13 cellular contexts compared by ENCODE assay signal in genomic region chr1:58577676-58578073, GRCh38. TPM values are rescaled to one million over a fixed set of nuclear protein-coding genes. Genes with fewer than 3 reads are reported as not detected.
A peak's percentile ranks its signal among the peaks of the same experiment; 100 is the strongest.
DNase-seq lines count a peak whose midpoint lies in the region; ATAC-seq and TF ChIP-seq lines count a peak whose summit lies in the region.
"Had no signal": no experiment of that assay in that cellular context is flagged by ENCODE, and none has a peak within 500 bp of the region (broad histone marks: within the 10 kb centered on the region; RNA-seq: fewer than 3 reads in every experiment).

No MANE protein-coding gene starts in this region.

- peaks cover 0 to 9% (median 0%) of the 10 kb centered on the region in 5 donors for H3K9me3 Mint-ChIP-seq in CD8-positive, alpha-beta memory T cell
- peaks cover 14% of the 10 kb centered on the region for H3K9me3 Mint-ChIP-seq in neural progenitor cell

- peaks cover 6% of the 10 kb centered on the region for H3K4me1 ChIP-seq in CD8-positive, alpha-beta memory T cell (ENCODE audit: insufficient read depth, low read length)
- H3K4me1 ChIP-seq in Peyer's patch (peaks cover 0 to 15% (median 5%) of the 10 kb centered on the region in 4 donors), neural progenitor cell (peaks cover 11% of the 10 kb centered on the region)

- no peaks in the 10 kb centered on the region for H4K20me1 ChIP-seq in neural progenitor cell (ENCODE audit: low read depth)

- no peaks in the 10 kb centered on the region for H3K79me2 ChIP-seq in neural progenitor cell (ENCODE audit: low read depth)

- no peak overlapping the region for H3K27ac ChIP-seq in CD8-positive, alpha-beta memory T cell (ENCODE audit: low read depth, low read length)
- no peak overlapping the region for H3K27ac ChIP-seq in Peyer's patch
- H3K27ac ChIP-seq in neural progenitor cell: no peak overlapping the region

- no peak for TF ChIP-seq POLR2A in Peyer's patch (IDR thresholded peaks at IDR 0.05)

- peak overlapping the region; percentile 66 for H3K4me2 ChIP-seq in neural progenitor cell

- TF ChIP-seq CTCF in Peyer's patch (IDR thresholded peaks at IDR 0.05) (no peak), neural progenitor cell (IDR thresholded peaks at IDR 0.05) (no peak), GM10248 (IDR thresholded peaks at IDR 0.05; ENCODE audit: control extremely low read depth, extremely low read depth, low read depth, missing control alignments) (no peak)

- POLR2A ChIA-PET in CD8-positive, alpha-beta memory T cell (lab: Charles Lee): no interaction called here
- POLR2A ChIA-PET in GM10248 (lab: Yijun Ruan, JAX): no interaction called here

- H3K27ac Mint-ChIP-seq in CD8-positive, alpha-beta memory T cell: peak overlapping the region in 1 of 8 donors; percentile 11
- no peak overlapping the region for H3K27ac Mint-ChIP-seq in neural progenitor cell

- CTCF ChIA-PET in CD8-positive, alpha-beta memory T cell (lab: Charles Lee): no interaction called here
- CTCF ChIA-PET in GM10248 (lab: Yijun Ruan, JAX): interaction anchor here (1.0 kb wide), 1 partner anchor 61 kb away, joined by 4 read pairs; no protein-coding TSS in a partner anchor

- H3K27me3 ChIP-seq in CD8-positive, alpha-beta memory T cell (ENCODE audit: insufficient read depth, low read length, poor library complexity, severe bottlenecking): peaks cover 15% of the 10 kb centered on the region
- H3K27me3 ChIP-seq in Peyer's patch: peaks cover 0 to 22% of the 10 kb centered on the region in 2 donors
- H3K27me3 ChIP-seq in neural progenitor cell: peaks cover 51% of the 10 kb centered on the region

- peak overlapping the region in 6 of 7 donors; percentile 0 to 57 (median 10) for H3K4me3 Mint-ChIP-seq in CD8-positive, alpha-beta memory T cell
- peak overlapping the region; percentile 35 for H3K4me3 Mint-ChIP-seq in neural progenitor cell

- H3F3A ChIP-seq in neural progenitor cell (ENCODE audit: low read depth): peaks cover 6% of the 10 kb centered on the region

- H2AFZ ChIP-seq in neural progenitor cell (replicated peaks): peak overlapping the region; percentile 98

- H3K4me3 ChIP-seq in CD8-positive, alpha-beta memory T cell (ENCODE audit: low read length): no peak overlapping the region
- peak overlapping the region in 3 of 4 donors; percentile 25 to 55 (median 46) for H3K4me3 ChIP-seq in Peyer's patch
- peak overlapping the region; percentile 33 for H3K4me3 ChIP-seq in neural progenitor cell

- H3K36me3 Mint-ChIP-seq in CD8-positive, alpha-beta memory T cell: peaks cover 0 to 5% (median 0%) of the 10 kb centered on the region in 3 donors
- H3K36me3 Mint-ChIP-seq in neural progenitor cell: peaks cover 8% of the 10 kb centered on the region

- peaks cover 13 to 35% (median 29%) of the 10 kb centered on the region in 3 donors for H3K4me1 Mint-ChIP-seq in CD8-positive, alpha-beta memory T cell
- peaks cover 19% of the 10 kb centered on the region for H3K4me1 Mint-ChIP-seq in neural progenitor cell

- H3K9ac ChIP-seq in neural progenitor cell: no peak overlapping the region

- no peaks in the 10 kb centered on the region for H3K36me3 ChIP-seq in CD8-positive, alpha-beta memory T cell (ENCODE audit: insufficient read depth, low read length)
- H3K36me3 ChIP-seq in Peyer's patch (no peaks in the 10 kb centered on the region), neural progenitor cell (no peaks in the 10 kb centered on the region)

- peak; percentile 1 for ATAC-seq in esophagus mucosa
- no peak for ATAC-seq in GM21825 (IDR thresholded peaks at IDR 0.05; ENCODE audit: unreplicated experiment)
- no peak for ATAC-seq in HG03442 (IDR thresholded peaks at IDR 0.05; ENCODE audit: unreplicated experiment)
- ATAC-seq: SK-N-SH treated with all-trans-retinoic acid at 6 μM for 48 hours had no signal

- H3K9me3 ChIP-seq in CD8-positive, alpha-beta memory T cell (ENCODE audit: low read length): no peaks in the 10 kb centered on the region
- H3K9me3 ChIP-seq in Peyer's patch (no peaks in the 10 kb centered on the region), neural progenitor cell (ENCODE audit: low read depth) (no peaks in the 10 kb centered on the region)

- peaks cover 29 to 67% of the 10 kb centered on the region in 2 donors for H3K27me3 Mint-ChIP-seq in CD8-positive, alpha-beta memory T cell
- H3K27me3 Mint-ChIP-seq in neural progenitor cell (ENCODE audit: insufficient read depth, low read depth): peaks cover 28% of the 10 kb centered on the region

- DNase-seq in CD8-positive, alpha-beta memory T cell: no peak
- DNase-seq in Peyer's patch (no peak), neural progenitor cell (ENCODE audit: low spot score) (no peak), MV-4-11 (lab: John Stamatoyannopoulos, UW) (no peak), GM10248 (ENCODE audit: extremely low spot score) (no peak)
- DNase-seq: activated gamma-delta T cell; DMS79; NCI-H1930; stimulated activated naive CD4-positive, alpha-beta T cell treated with Interleukin-2 at 50 U/mL for 16 hours had no signal

RNA-seq across cellular contexts. Expression of gene TACSTD2, which starts 0.6 kb away (rescaled TPM):
- not detected for total RNA-seq in CD8-positive, alpha-beta memory T cell
- not detected for polyA plus RNA-seq in CD8-positive, alpha-beta memory T cell
- total RNA-seq in Peyer's patch (under 1 TPM in 2 of 4 donors, not detected in 2; 0.47 to 0.70 TPM), esophagus mucosa (988 TPM), neural progenitor cell (ENCODE audit: low replicate concordance) (0.28 TPM in 1 of 2 replicates, not detected in the other)

RNA-seq across cellular contexts. Expression of gene OMA1, which starts 31.1 kb away (rescaled TPM):
- total RNA-seq in CD8-positive, alpha-beta memory T cell: 10 to 100 TPM; 15.9 to 17.6 TPM
- polyA plus RNA-seq in CD8-positive, alpha-beta memory T cell: 40.5 TPM
- total RNA-seq in Peyer's patch (10 to 100 TPM; 15.5 to 52.8 (median 17.6) TPM), esophagus mucosa (22.2 TPM), neural progenitor cell (ENCODE audit: low replicate concordance) (11.8 and 19.8 TPM in 2 replicates)

Comparison
In these comparisons a context has a peak if more than half of its experiments do, and no peak if none do; other contexts are left out.
1. RNA of gene TACSTD2, which starts 0.6 kb away (total RNA-seq): 988 TPM in esophagus mucosa (single experiment); 0.47 to 0.70 TPM in Peyer's patch, not detected in CD8-positive, alpha-beta memory T cell and 0.28 TPM in neural progenitor cell; every median in the first group is over 100 times any median in the second.